ENCODE assay signal across 8 cellular contexts in the genomic region with DNA sequence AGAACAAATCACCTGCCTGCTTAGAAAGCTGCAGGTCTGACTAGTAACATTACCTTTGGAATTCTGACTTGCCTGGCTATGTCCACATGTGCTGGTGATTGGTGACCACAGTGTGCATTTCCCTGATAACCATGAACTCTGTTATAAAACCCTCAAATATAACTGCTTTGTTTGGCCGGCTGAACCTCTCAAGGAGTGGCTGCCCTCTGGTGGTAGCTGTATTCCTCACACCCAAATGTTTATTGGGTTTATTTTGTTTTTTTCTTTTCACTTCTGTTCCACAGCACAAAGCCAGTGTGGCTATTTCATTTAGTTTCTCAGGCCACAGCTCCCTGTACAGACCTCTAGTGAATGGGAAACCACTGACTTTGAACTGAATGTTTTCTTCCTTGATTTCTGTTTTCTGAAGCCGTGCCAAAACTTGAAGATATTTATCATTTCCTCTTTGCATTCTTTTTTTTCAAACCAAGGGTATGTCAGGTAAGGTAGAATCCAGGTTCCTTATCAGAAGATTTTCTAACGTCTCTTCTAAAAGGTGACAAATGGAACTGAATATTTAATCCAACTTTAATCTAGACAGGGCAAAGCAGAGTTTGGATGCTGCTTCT.
DNase-seq lines count a peak whose midpoint lies in the region; ATAC-seq, FAIRE-seq and TF ChIP-seq lines count a peak whose summit lies in the region.

No MANE protein-coding gene starts in this region.

- intact Hi-C loops in posterior cingulate gyrus (cut with DNase I), result loop anchor here (5.0 kb wide), 1 partner anchor 1315 kb away; a partner anchor contains a TSS

- H3K4me3 Mint-ChIP-seq in activated CD4-positive, alpha-beta T cell treated with anti-CD3 and anti-CD28 coated beads, Interleukin-2, amount 10 ng/mL, durations not matched to agents 7 days and 5 days, result no peak overlapping the region

- no peaks in the 10 kb centered on the region for H3K4me1 Mint-ChIP-seq in activated CD4-positive, alpha-beta T cell treated with anti-CD3 and anti-CD28 coated beads, Interleukin-2, amount 10 ng/mL, durations not matched to agents 7 days and 5 days

- TF ChIP-seq CTCF in D721Med (IDR thresholded peaks at IDR 0.05; ENCODE audit: insufficient read depth, missing control alignments), result peak; percentile 68

- peaks cover 4% of the 10 kb centered on the region for H3K27me3 Mint-ChIP-seq in activated CD4-positive, alpha-beta T cell treated with anti-CD3 and anti-CD28 coated beads, Interleukin-2, amount 10 ng/mL, durations not matched to agents 7 days and 5 days

- H3K36me3 Mint-ChIP-seq in activated CD4-positive, alpha-beta T cell treated with anti-CD3 and anti-CD28 coated beads, Interleukin-2, amount 10 ng/mL, durations not matched to agents 7 days and 5 days (ENCODE audit: low read depth), result no peaks in the 10 kb centered on the region

- ATAC-seq in HG03378 (IDR thresholded peaks at IDR 0.05; ENCODE audit: unreplicated experiment), result peak; percentile 77
- no peak for ATAC-seq in GM19452 (IDR thresholded peaks at IDR 0.05; ENCODE audit: unreplicated experiment)

- no peak for DNase-seq in D721Med (ENCODE audit: insufficient read length, low spot score)
- DNase-seq in GM19239 (ENCODE audit: insufficient read length, low spot score), result peak; percentile 2
- DNase-seq in NCI-H226, result peak; percentile 28
- peak; percentile 31 for DNase-seq in activated CD4-positive, alpha-beta T cell treated with anti-CD3 and anti-CD28 coated beads, Interleukin-2, amount 10 ng/mL, durations not matched to agents 7 days and 5 days
- peak; percentile 18 for DNase-seq in glomerular endothelial cell (ENCODE audit: extremely low read depth, low read depth, low spot score)
- peak in 9 of 10 donors; percentile 15 to 86 (median 48) for DNase-seq in posterior cingulate gyrus

- CTCF ChIA-PET in activated CD4-positive, alpha-beta T cell treated with anti-CD3 and anti-CD28 coated beads, Interleukin-2, amount 10 ng/mL, durations not matched to agents 7 days and 5 days (lab: Charles Lee), result no interaction called here

- H3K9me3 Mint-ChIP-seq in activated CD4-positive, alpha-beta T cell treated with anti-CD3 and anti-CD28 coated beads, Interleukin-2, amount 10 ng/mL, durations not matched to agents 7 days and 5 days, result no peaks in the 10 kb centered on the region

- POLR2A ChIA-PET in activated CD4-positive, alpha-beta T cell treated with anti-CD3 and anti-CD28 coated beads, Interleukin-2, amount 10 ng/mL, durations not matched to agents 7 days and 5 days (lab: Charles Lee), result no interaction called here

- H3K27ac Mint-ChIP-seq in activated CD4-positive, alpha-beta T cell treated with anti-CD3 and anti-CD28 coated beads, Interleukin-2, amount 10 ng/mL, durations not matched to agents 7 days and 5 days, result no peak overlapping the region

- FAIRE-seq in D721Med (lab: Jason Lieb, UNC) (no peak), GM19239 (lab: Jason Lieb, UNC) (peak; percentile 83)
